8 cellular contexts compared by ENCODE assay signal in the genomic region with DNA sequence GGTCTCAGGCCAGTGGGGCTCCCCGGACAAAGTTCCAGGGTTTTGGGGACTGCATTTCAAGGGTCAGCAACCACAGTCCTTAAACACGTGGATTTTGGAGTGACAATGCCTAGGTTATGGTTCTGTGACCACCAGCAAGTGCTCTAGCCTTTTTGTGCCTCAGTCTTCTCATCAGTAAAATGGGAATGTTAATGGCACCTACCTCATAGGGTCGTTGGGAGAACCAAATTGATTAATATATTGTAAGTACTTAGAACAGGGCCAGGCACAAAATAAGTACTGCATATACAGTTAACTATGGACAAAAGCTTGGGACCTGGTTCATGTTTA. TPM values are rescaled to one million over a fixed set of nuclear protein-coding genes. Genes with fewer than 3 reads are reported as not detected.
DNase-seq lines count a peak whose midpoint lies in the region; ATAC-seq, FAIRE-seq and TF ChIP-seq lines count a peak whose summit lies in the region.

No MANE protein-coding gene starts in this region.

- POLR2A ChIA-PET in activated CD8-positive, alpha-beta T cell treated with anti-CD3 and anti-CD28 coated beads for 36 hours (lab: Charles Lee): interaction anchor here (4.5 kb wide), 1 partner anchor 11 kb away, joined by 29 read pairs; no protein-coding TSS in a partner anchor

- no peak for FAIRE-seq in frontal cortex (lab: Jason Lieb, UNC)

- H3K27ac ChIP-seq in H9 (ENCODE audit: insufficient read length, low read depth, low read length): no peak overlapping the region

- H4K8ac ChIP-seq in H9 (replicated peaks; ENCODE audit: insufficient read length, low read depth, low read length): no peak overlapping the region

- peak overlapping the region; percentile 7 for H3K4me3 ChIP-seq in skeletal muscle satellite cell (ENCODE audit: low read length)

- no peak overlapping the region for H4K5ac ChIP-seq in H9 (ENCODE audit: insufficient read length, low read depth, low read length)

- H2BK12ac ChIP-seq in H9 (ENCODE audit: insufficient read length, low read depth, low read length): no peak overlapping the region

- no peaks in the 10 kb centered on the region for H3K23me2 ChIP-seq in H9 (ENCODE audit: insufficient read length, low read depth, low read length, poor library complexity, severe bottlenecking)

- H3K79me1 ChIP-seq in H9 (ENCODE audit: insufficient read depth, low read depth, low read length, poor library complexity, severe bottlenecking): no peaks in the 10 kb centered on the region

- no peak for TF ChIP-seq CTCF in H9 (conservative IDR thresholded peaks at IDR 0.05)
- no peak for TF ChIP-seq CTCF in activated CD8-positive, alpha-beta T cell treated with anti-CD3 and anti-CD28 coated beads for 36 hours (IDR thresholded peaks at IDR 0.05)
- no peak for TF ChIP-seq CTCF in glutamatergic neuron (IDR thresholded peaks at IDR 0.05; ENCODE audit: partially characterized antibody, unreplicated experiment)

- no peaks in the 10 kb centered on the region for H3K27me3 ChIP-seq in H9 (ENCODE audit: insufficient read depth, low read length)
- H3K27me3 ChIP-seq in skeletal muscle satellite cell (ENCODE audit: control insufficient read depth, insufficient read depth, low read length): no peaks in the 10 kb centered on the region

- H3K4me1 Mint-ChIP-seq in H9 (peaks cover 52 to 63% of the 10 kb centered on the region in 2 experiments), glutamatergic neuron (ENCODE audit: low read depth, unreplicated experiment) (peaks cover 4% of the 10 kb centered on the region)
- peaks cover 74% of the 10 kb centered on the region for H3K4me1 Mint-ChIP-seq in activated CD8-positive, alpha-beta T cell treated with anti-CD3 and anti-CD28 coated beads for 36 hours (ENCODE audit: low read depth)

- no peak overlapping the region for H2BK5ac ChIP-seq in H9 (ENCODE audit: insufficient read length, low read length)

- no peak overlapping the region for H2BK20ac ChIP-seq in H9 (ENCODE audit: low read depth, low read length, poor library complexity, severe bottlenecking)

- H3K27me3 Mint-ChIP-seq in H9 (ENCODE audit: low read depth) (no peaks in the 10 kb centered on the region), glutamatergic neuron (ENCODE audit: unreplicated experiment) (peaks cover 2% of the 10 kb centered on the region)
- H3K27me3 Mint-ChIP-seq in activated CD8-positive, alpha-beta T cell treated with anti-CD3 and anti-CD28 coated beads for 36 hours: no peaks in the 10 kb centered on the region

- no peak overlapping the region for H3K14ac ChIP-seq in H9 (ENCODE audit: insufficient read depth, low read length)

- H3T11ph ChIP-seq in H9 (ENCODE audit: low read length): no peak overlapping the region

- H3K4me3 Mint-ChIP-seq in H9 (peak overlapping the region in 1 of 2 experiments; percentile 45; a peak in 2 of 5 replicates), glutamatergic neuron (ENCODE audit: unreplicated experiment) (no peak overlapping the region)
- peak overlapping the region; percentile 49 for H3K4me3 Mint-ChIP-seq in activated CD8-positive, alpha-beta T cell treated with anti-CD3 and anti-CD28 coated beads for 36 hours

- H3K18ac ChIP-seq in H9 (ENCODE audit: insufficient read length, low read depth, low read length): no peak overlapping the region

- H2BK15ac ChIP-seq in H9 (ENCODE audit: low read depth, low read length): no peak overlapping the region

- no peak for DNase-seq in H9
- no peak for DNase-seq in activated CD8-positive, alpha-beta T cell treated with anti-CD3 and anti-CD28 coated beads for 36 hours
- no peak for DNase-seq in glutamatergic neuron
- DNase-seq in frontal cortex (ENCODE audit: low spot score in 2 of 2): no peak
- no peak for DNase-seq in NOMO-1 (lab: John Stamatoyannopoulos, UW; ENCODE audit: unreplicated experiment in 2 of 2)
- DNase-seq in NCI-H82 treated with DMSO at 0.1 percent for 48 hours (lab: John Stamatoyannopoulos, UW; ENCODE audit: unreplicated experiment): no peak

- H3K9me3 Mint-ChIP-seq in H9: no peaks in the 10 kb centered on the region
- H3K9me3 Mint-ChIP-seq in activated CD8-positive, alpha-beta T cell treated with anti-CD3 and anti-CD28 coated beads for 36 hours: no peaks in the 10 kb centered on the region
- H3K9me3 Mint-ChIP-seq in glutamatergic neuron (ENCODE audit: unreplicated experiment): no peaks in the 10 kb centered on the region

- no CpG with 5 or more reads among the region's 3 CpGs for WGBS in H9 (ENCODE audit: extremely low coverage, insufficient read length, low lambda C conversion rate)

- no peak overlapping the region for H2AFZ ChIP-seq in H9 (ENCODE audit: low read length)

- intact Hi-C loops in activated CD8-positive, alpha-beta T cell treated with anti-CD3 and anti-CD28 coated beads for 36 hours (cut with micrococcal nuclease): no loop called here

- no peak for ATAC-seq in activated CD8-positive, alpha-beta T cell treated with anti-CD3 and anti-CD28 coated beads for 36 hours
- ATAC-seq in GM21723 (IDR thresholded peaks at IDR 0.05; ENCODE audit: unreplicated experiment): no peak

- H3K9me3 ChIP-seq in H9 (ENCODE audit: control insufficient read depth, low read depth, low read length) (no peaks in the 10 kb centered on the region), skeletal muscle satellite cell (replicated peaks; ENCODE audit: low read length) (no peaks in the 10 kb centered on the region)

- H3K27ac Mint-ChIP-seq in H9: peak overlapping the region; percentile 40 to 62 (median 48); a peak in 4 of 7 replicates
- H3K27ac Mint-ChIP-seq in activated CD8-positive, alpha-beta T cell treated with anti-CD3 and anti-CD28 coated beads for 36 hours: peak overlapping the region; percentile 93
- peak overlapping the region; percentile 53 for H3K27ac Mint-ChIP-seq in glutamatergic neuron (ENCODE audit: unreplicated experiment)

- H3K23ac ChIP-seq in H9 (ENCODE audit: insufficient read length, low read depth, low read length): no peak overlapping the region

- H3K4ac ChIP-seq in H9 (ENCODE audit: low read depth, low read length): no peak overlapping the region

- no peak overlapping the region for H4K91ac ChIP-seq in H9 (ENCODE audit: insufficient read length, low read depth, low read length)

- no peaks in the 10 kb centered on the region; the same call in 1 of the 2 replicates for H3K79me2 ChIP-seq in H9 (ENCODE audit: insufficient read depth, low read length)

- CTCF ChIA-PET in activated CD8-positive, alpha-beta T cell treated with anti-CD3 and anti-CD28 coated beads for 36 hours (lab: Charles Lee): interaction anchor here (1.1 to 1.8 kb wide), 2 partner anchors 9 to 97 kb away, joined by 3 to 4 read pairs; no protein-coding TSS in a partner anchor

- no peak overlapping the region for H2AK5ac ChIP-seq in H9 (ENCODE audit: insufficient read length, low read length)

- H4K20me1 ChIP-seq in H9 (ENCODE audit: control insufficient read depth, insufficient read depth, insufficient read length): no peaks in the 10 kb centered on the region

- no peak overlapping the region for H2BK120ac ChIP-seq in H9 (ENCODE audit: low read depth, low read length, poor library complexity, severe bottlenecking)

- H3K4me1 ChIP-seq in H9 (ENCODE audit: insufficient read depth, low read length) (peaks cover 9% of the 10 kb centered on the region; the same call in 1 of the 2 replicates), skeletal muscle satellite cell (ENCODE audit: control insufficient read depth, insufficient read depth, low read length) (peaks cover 32% of the 10 kb centered on the region)

- H3K36me3 Mint-ChIP-seq in H9 (ENCODE audit: insufficient read depth in 1 of 3, low read depth in 3 of 3) (peaks cover 5 to 13% (median 7%) of the 10 kb centered on the region in 3 experiments; a peak in 5 of 7 replicates), glutamatergic neuron (ENCODE audit: unreplicated experiment) (no peaks in the 10 kb centered on the region)
- H3K36me3 Mint-ChIP-seq in activated CD8-positive, alpha-beta T cell treated with anti-CD3 and anti-CD28 coated beads for 36 hours (ENCODE audit: low read depth): peaks cover 93% of the 10 kb centered on the region

- H3K4me2 ChIP-seq in H9 (ENCODE audit: insufficient read depth, insufficient read length, low read length): peak overlapping the region; percentile 14
- H3K4me2 ChIP-seq in skeletal muscle satellite cell (ENCODE audit: low read length): peak overlapping the region; percentile 54

- no peak overlapping the region for H3K9ac ChIP-seq in H9 (ENCODE audit: extremely low read depth, insufficient read length, low read length)
- H3K9ac ChIP-seq in skeletal muscle satellite cell (ENCODE audit: low read depth, low read length): peak overlapping the region; percentile 83

- H3K36me3 ChIP-seq in skeletal muscle satellite cell (ENCODE audit: insufficient read depth, low read length): peaks cover 5% of the 10 kb centered on the region

- no peak overlapping the region for H3K56ac ChIP-seq in H9 (ENCODE audit: insufficient read length, low read depth, low read length)

RNA-seq across cellular contexts. Expression of gene IL4R, which starts 13.8 kb away (rescaled TPM):
- 28.3 and 28.6 TPM in 2 replicates for total RNA-seq in H9 (2021)
- 100 to 1,000 TPM; 236 to 245 TPM for total RNA-seq in activated CD8-positive, alpha-beta T cell treated with anti-CD3 and anti-CD28 coated beads for 36 hours
- total RNA-seq in glutamatergic neuron (ENCODE audit: unreplicated experiment): 10.8 TPM
- total RNA-seq in skeletal muscle satellite cell (2012; rRNA removed): 17.5 and 19.0 TPM in 2 replicates
- 1.6 TPM for total RNA-seq in frontal cortex

RNA-seq across cellular contexts. Expression of gene NSMCE1, which starts 59.0 kb away (rescaled TPM):
- total RNA-seq in H9 (2021): 19.3 and 25.3 TPM in 2 replicates
- 100 to 1,000 TPM; 150 to 156 TPM for total RNA-seq in activated CD8-positive, alpha-beta T cell treated with anti-CD3 and anti-CD28 coated beads for 36 hours
- 32.7 TPM for total RNA-seq in glutamatergic neuron (ENCODE audit: unreplicated experiment)
- 95.6 and 107 TPM in 2 replicates for total RNA-seq in skeletal muscle satellite cell (2012; rRNA removed)
- 35.1 TPM for total RNA-seq in frontal cortex
